8 cellular contexts compared by ENCODE assay signal in genomic region chr4:81913427-81913878, GRCh38.
DNase-seq lines count a peak whose midpoint lies in the region; ATAC-seq, FAIRE-seq and TF ChIP-seq lines count a peak whose summit lies in the region.

No MANE protein-coding gene starts in this region.

- H3K4me1 Mint-ChIP-seq in nephron progenitor cell = peaks cover 21% of the 10 kb centered on the region

- peaks cover 10% of the 10 kb centered on the region for H3K27me3 Mint-ChIP-seq in nephron progenitor cell (ENCODE audit: low read depth, poor library complexity)

- FAIRE-seq in urothelium cell line (lab: Jason Lieb, UNC) = no peak

- peaks cover 3% of the 10 kb centered on the region for H3K9me3 Mint-ChIP-seq in nephron progenitor cell

- H3K4me3 Mint-ChIP-seq in nephron progenitor cell = peak overlapping the region; percentile 12

- ATAC-seq in HG02588 (IDR thresholded peaks at IDR 0.05; ENCODE audit: unreplicated experiment) = peak; percentile 75

- H3K27ac Mint-ChIP-seq in nephron progenitor cell = no peak overlapping the region

- peak; percentile 23 for DNase-seq in NK-92 treated with Interleukin-12 subunit alpha and Interleukin-12 subunit beta, amount 100 ng/mL, for 24 hours (lab: John Stamatoyannopoulos, UW)
- DNase-seq in NK-92 (lab: John Stamatoyannopoulos, UW; ENCODE audit: unreplicated experiment) (no peak), NCI-H146 treated with DMSO at 0.1 percent for 48 hours (lab: John Stamatoyannopoulos, UW; ENCODE audit: unreplicated experiment) (peak; percentile 10), epithelial cell of esophagus (ENCODE audit: low read depth) (peak; percentile 63), nephron progenitor cell (peak; percentile 68), urothelium cell line (ENCODE audit: low spot score) (peak; percentile 67)
- peak; percentile 18 to 28 for DNase-seq in activated CD4-positive, alpha-beta T cell treated with anti-CD3 and anti-CD28 coated beads, Interleukin-2, amount 50 U/mL, for 4 hours

- TF ChIP-seq CTCF in epithelial cell of esophagus (IDR thresholded peaks at IDR 0.05; ENCODE audit: insufficient read depth, low read depth, low read length, missing control alignments) (peak; percentile 69), nephron progenitor cell (IDR thresholded peaks at IDR 0.05) (peak; percentile 68)

- H3K4me3 ChIP-seq in epithelial cell of esophagus (ENCODE audit: low read length) = no peak overlapping the region

- no peaks in the 10 kb centered on the region for H3K36me3 Mint-ChIP-seq in nephron progenitor cell (ENCODE audit: low read depth)
